ENCODE assay signal across 16 cellular contexts in the genomic region with DNA sequence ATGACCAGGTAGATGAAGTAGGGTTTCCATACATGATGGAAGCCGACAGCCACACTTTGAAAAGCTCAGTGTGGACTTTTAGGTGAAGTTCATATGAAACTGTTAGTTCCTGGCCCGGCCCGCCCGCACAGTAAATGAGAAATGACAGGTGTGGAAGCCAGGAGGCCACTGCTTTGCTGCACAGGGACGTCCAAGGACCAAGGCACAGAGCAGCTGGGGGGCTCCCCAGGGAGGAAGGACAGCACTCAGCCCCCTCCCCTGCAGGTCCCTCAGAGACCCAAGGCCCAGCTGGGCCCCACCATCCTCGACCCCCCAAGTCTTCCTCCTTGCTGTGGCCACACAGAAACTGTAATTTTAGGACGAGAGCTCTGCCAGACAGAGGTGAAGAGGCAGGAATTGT.
DNase-seq lines count a peak whose midpoint lies in the region; ATAC-seq and TF ChIP-seq lines count a peak whose summit lies in the region.
"Had no signal": no experiment of that assay in that cellular context is flagged by ENCODE, and none has a peak within 500 bp of the region (broad histone marks: within the 10 kb centered on the region; RNA-seq: fewer than 3 reads in every experiment).

No MANE protein-coding gene starts in this region.

- DNase-seq in left ventricle myocardium superior (peak; percentile 16), left cardiac atrium (no peak), mesenteric fat pad (ENCODE audit: low spot score) (peak; percentile 82)
- DNase-seq in stimulated activated effector memory CD8-positive, alpha-beta T cell treated with anti-CD3 and anti-CD28 coated beads, Interleukin-12 subunit alpha, Interleukin-12 subunit beta, amount 100 ng/mL, for 72 hours (ENCODE audit: low spot score in 2 of 2), result no peak
- no peak for DNase-seq in stimulated activated naive B cell treated with anti-CD40 and anti-IgM and Interleukin-4, amounts not matched to agents 10 μg/mL and 1 μg/mL and 100 μg/mL, for 72 hours
- DNase-seq in activated CD8-positive, alpha-beta T cell treated with anti-CD3 and anti-CD28 coated beads for 36 hours, result no peak
- DNase-seq: CD4-positive, CD25-positive, alpha-beta regulatory T cell; CD8-positive, alpha-beta memory T cell; COR-L47; DMS 273 treated with DMSO at 0.1 percent for 48 hours; DMS53; DND-41; EL; H9 had no signal

- no peak overlapping the region for H3K27ac Mint-ChIP-seq in stimulated activated effector memory CD8-positive, alpha-beta T cell treated with anti-CD3 and anti-CD28 coated beads, Interleukin-12 subunit alpha, Interleukin-12 subunit beta, amount 100 ng/mL, for 72 hours
- no peak overlapping the region for H3K27ac Mint-ChIP-seq in stimulated activated naive B cell treated with anti-CD40 and anti-IgM and Interleukin-4, amounts not matched to agents 10 μg/mL and 1 μg/mL and 100 μg/mL, for 72 hours
- no peak overlapping the region for H3K27ac Mint-ChIP-seq in activated CD8-positive, alpha-beta T cell treated with anti-CD3 and anti-CD28 coated beads for 36 hours
- H3K27ac Mint-ChIP-seq: B cell; CD4-positive, CD25-positive, alpha-beta regulatory T cell; CD8-positive, alpha-beta memory T cell; H9 had no signal

- no peaks in the 10 kb centered on the region for H3K27me3 Mint-ChIP-seq in stimulated activated naive B cell treated with anti-CD40 and anti-IgM and Interleukin-4, amounts not matched to agents 10 μg/mL and 1 μg/mL and 100 μg/mL, for 72 hours
- H3K27me3 Mint-ChIP-seq in activated CD8-positive, alpha-beta T cell treated with anti-CD3 and anti-CD28 coated beads for 36 hours, result no peaks in the 10 kb centered on the region
- H3K27me3 Mint-ChIP-seq: B cell; CD4-positive, CD25-positive, alpha-beta regulatory T cell had no signal

- ATAC-seq in left ventricle myocardium superior, result no peak
- ATAC-seq in left cardiac atrium, result no peak
- ATAC-seq in stimulated activated effector memory CD8-positive, alpha-beta T cell treated with anti-CD3 and anti-CD28 coated beads, Interleukin-12 subunit alpha, Interleukin-12 subunit beta, amount 100 ng/mL, for 72 hours, result peak; percentile 42
- no peak for ATAC-seq in stimulated activated naive B cell treated with anti-CD40 and anti-IgM and Interleukin-4, amounts not matched to agents 10 μg/mL and 1 μg/mL and 100 μg/mL, for 72 hours (replicated peaks)
- ATAC-seq in activated CD8-positive, alpha-beta T cell treated with anti-CD3 and anti-CD28 coated beads for 36 hours, result no peak
- ATAC-seq: GM12878 had no signal

- POLR2A ChIA-PET in activated CD8-positive, alpha-beta T cell treated with anti-CD3 and anti-CD28 coated beads for 36 hours (lab: Charles Lee), result no interaction called here

- CTCF ChIA-PET in activated CD8-positive, alpha-beta T cell treated with anti-CD3 and anti-CD28 coated beads for 36 hours (lab: Charles Lee), result no interaction called here

- H3K4me1 Mint-ChIP-seq in stimulated activated effector memory CD8-positive, alpha-beta T cell treated with anti-CD3 and anti-CD28 coated beads, Interleukin-12 subunit alpha, Interleukin-12 subunit beta, amount 100 ng/mL, for 72 hours, result no peaks in the 10 kb centered on the region
- H3K4me1 Mint-ChIP-seq in stimulated activated naive B cell treated with anti-CD40 and anti-IgM and Interleukin-4, amounts not matched to agents 10 μg/mL and 1 μg/mL and 100 μg/mL, for 72 hours, result no peaks in the 10 kb centered on the region
- H3K4me1 Mint-ChIP-seq in activated CD8-positive, alpha-beta T cell treated with anti-CD3 and anti-CD28 coated beads for 36 hours (ENCODE audit: low read depth), result no peaks in the 10 kb centered on the region
- H3K4me1 Mint-ChIP-seq: B cell; CD4-positive, CD25-positive, alpha-beta regulatory T cell; CD8-positive, alpha-beta memory T cell; H9 had no signal

- H3K4me3 Mint-ChIP-seq in stimulated activated effector memory CD8-positive, alpha-beta T cell treated with anti-CD3 and anti-CD28 coated beads, Interleukin-12 subunit alpha, Interleukin-12 subunit beta, amount 100 ng/mL, for 72 hours, result no peak overlapping the region
- no peak overlapping the region for H3K4me3 Mint-ChIP-seq in stimulated activated naive B cell treated with anti-CD40 and anti-IgM and Interleukin-4, amounts not matched to agents 10 μg/mL and 1 μg/mL and 100 μg/mL, for 72 hours
- H3K4me3 Mint-ChIP-seq in activated CD8-positive, alpha-beta T cell treated with anti-CD3 and anti-CD28 coated beads for 36 hours, result no peak overlapping the region
- H3K4me3 Mint-ChIP-seq: B cell; CD4-positive, CD25-positive, alpha-beta regulatory T cell; CD8-positive, alpha-beta memory T cell; H9 had no signal

- TF ChIP-seq CTCF in activated CD8-positive, alpha-beta T cell treated with anti-CD3 and anti-CD28 coated beads for 36 hours (IDR thresholded peaks at IDR 0.05), result no peak

- intact Hi-C loops in left ventricle myocardium superior (cut with micrococcal nuclease), result no loop called here
- intact Hi-C loops in left cardiac atrium (cut with DNase I), result no loop called here
- intact Hi-C loops in activated CD8-positive, alpha-beta T cell treated with anti-CD3 and anti-CD28 coated beads for 36 hours (cut with micrococcal nuclease), result no loop called here

- no peaks in the 10 kb centered on the region for H3K9me3 Mint-ChIP-seq in stimulated activated effector memory CD8-positive, alpha-beta T cell treated with anti-CD3 and anti-CD28 coated beads, Interleukin-12 subunit alpha, Interleukin-12 subunit beta, amount 100 ng/mL, for 72 hours
- H3K9me3 Mint-ChIP-seq in stimulated activated naive B cell treated with anti-CD40 and anti-IgM and Interleukin-4, amounts not matched to agents 10 μg/mL and 1 μg/mL and 100 μg/mL, for 72 hours, result peaks cover 3 to 15% of the 10 kb centered on the region in 2 donors
- no peaks in the 10 kb centered on the region for H3K9me3 Mint-ChIP-seq in activated CD8-positive, alpha-beta T cell treated with anti-CD3 and anti-CD28 coated beads for 36 hours
- H3K9me3 Mint-ChIP-seq: H9 had no signal

- H3K36me3 Mint-ChIP-seq in stimulated activated effector memory CD8-positive, alpha-beta T cell treated with anti-CD3 and anti-CD28 coated beads, Interleukin-12 subunit alpha, Interleukin-12 subunit beta, amount 100 ng/mL, for 72 hours, result no peaks in the 10 kb centered on the region
- no peaks in the 10 kb centered on the region for H3K36me3 Mint-ChIP-seq in stimulated activated naive B cell treated with anti-CD40 and anti-IgM and Interleukin-4, amounts not matched to agents 10 μg/mL and 1 μg/mL and 100 μg/mL, for 72 hours
- H3K36me3 Mint-ChIP-seq in activated CD8-positive, alpha-beta T cell treated with anti-CD3 and anti-CD28 coated beads for 36 hours (ENCODE audit: low read depth), result no peaks in the 10 kb centered on the region
- H3K36me3 Mint-ChIP-seq: CD4-positive, CD25-positive, alpha-beta regulatory T cell; CD8-positive, alpha-beta memory T cell had no signal

Comparison
In these comparisons a context has a peak if more than half of its experiments do, and no peak if none do; other contexts are left out.
1. DNase-seq: peak in left ventricle myocardium superior (single experiment) and mesenteric fat pad (single experiment); none in left cardiac atrium (single experiment), stimulated activated effector memory CD8-positive, alpha-beta T cell treated with anti-CD3 and anti-CD28 coated beads, Interleukin-12 subunit alpha, Interleukin-12 subunit beta, amount 100 ng/mL, for 72 hours (0 of 2), stimulated activated naive B cell treated with anti-CD40 and anti-IgM and Interleukin-4, amounts not matched to agents 10 μg/mL and 1 μg/mL and 100 μg/mL, for 72 hours (single experiment) and activated CD8-positive, alpha-beta T cell treated with anti-CD3 and anti-CD28 coated beads for 36 hours (single experiment).